Comparison of ENCODE assay signal across 1 cellular context in the genomic region with DNA sequence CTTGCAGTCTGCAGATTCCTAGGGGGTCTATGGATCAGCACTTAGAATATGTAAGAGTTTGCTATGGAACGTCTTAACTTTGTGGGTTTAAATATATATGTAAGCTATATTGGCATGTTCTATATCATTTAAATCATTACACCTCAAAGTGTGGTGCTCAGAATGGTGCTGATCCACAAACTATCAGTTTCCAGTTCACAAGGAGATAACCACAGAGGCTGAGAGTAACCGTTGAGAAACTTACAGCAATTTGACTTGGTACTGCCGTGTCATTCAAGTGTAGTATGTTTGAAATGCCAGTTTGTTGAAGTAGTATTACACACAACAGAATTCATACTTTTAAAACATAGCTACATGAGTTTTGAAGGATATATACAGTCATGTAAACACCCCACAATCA.
TF ChIP-seq lines count a peak whose summit lies in the region.

No MANE protein-coding gene starts in this region.

TF ChIP-seq in H1, 55 proteins besides CTCF, POLR2A, EP300 and RAD21:
- TF ChIP-seq FOSL1 (IDR thresholded peaks at IDR 0.05; ENCODE audit: insufficient read depth, low read depth, low read length), result no peak
- no peak for TF ChIP-seq RXRA (IDR thresholded peaks at IDR 0.05; ENCODE audit: insufficient read depth, low read depth, low read length)
- no peak for TF ChIP-seq CBX8 (IDR thresholded peaks at IDR 0.05; ENCODE audit: borderline replicate concordance, low read depth, low read length)
- no peak for TF ChIP-seq TBP (IDR thresholded peaks at IDR 0.05; ENCODE audit: low read depth, low read length)
- no peak for TF ChIP-seq MAX (IDR thresholded peaks at IDR 0.05)
- no peak for TF ChIP-seq POU5F1 (IDR thresholded peaks at IDR 0.05; ENCODE audit: low read depth, low read length)
- TF ChIP-seq YY1 (IDR thresholded peaks at IDR 0.05; ENCODE audit: low read depth, low read length), result no peak
- no peak for TF ChIP-seq EGR1 (IDR thresholded peaks at IDR 0.05; ENCODE audit: borderline replicate concordance, low read depth, low read length)
- TF ChIP-seq GABPA (IDR thresholded peaks at IDR 0.05; ENCODE audit: borderline replicate concordance, insufficient read depth, low read length), result no peak
- no peak for TF ChIP-seq SP4 (IDR thresholded peaks at IDR 0.05; ENCODE audit: low read length)
- TF ChIP-seq SP1 (IDR thresholded peaks at IDR 0.05; ENCODE audit: low read depth, low read length), result no peak
TF ChIP-seq in H1: peak in this region for 0.
